In the genomic region with DNA sequence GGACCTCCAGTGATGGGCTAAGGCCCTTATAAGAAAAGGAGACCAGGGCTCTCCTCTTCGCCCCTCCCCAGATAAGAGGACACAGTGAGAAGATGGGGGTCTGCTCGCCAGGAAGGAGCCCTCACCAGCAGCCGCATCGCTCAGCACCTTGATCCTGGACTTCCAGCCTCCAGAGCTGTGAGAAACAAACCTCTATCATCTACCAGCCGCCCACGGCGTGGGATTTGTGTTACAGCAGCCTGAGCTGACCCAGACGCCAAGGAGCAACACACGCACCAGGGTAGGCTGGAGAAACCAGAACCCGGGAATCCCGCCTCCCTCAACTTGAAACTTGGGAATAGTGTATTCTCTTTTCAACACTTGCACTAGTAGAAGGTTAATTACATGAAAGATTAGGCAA, we compare ENCODE assay signal across 27 cellular contexts. TPM values are rescaled to one million over a fixed set of nuclear protein-coding genes. Genes with fewer than 3 reads are reported as not detected.
DNase-seq lines count a peak whose midpoint lies in the region; ATAC-seq and TF ChIP-seq lines count a peak whose summit lies in the region.
"Had no signal": no experiment of that assay in that cellular context is flagged by ENCODE, and none has a peak within 500 bp of the region (broad histone marks: within the 10 kb centered on the region; RNA-seq: fewer than 3 reads in every experiment).

No MANE protein-coding gene starts in this region.

- no peaks in the 10 kb centered on the region for H3K36me3 ChIP-seq in WERI-Rb-1
- no peaks in the 10 kb centered on the region for H3K36me3 ChIP-seq in tibial artery

- no peak for TF ChIP-seq CTCF in WERI-Rb-1 (IDR thresholded peaks at IDR 0.05; ENCODE audit: low read depth, low read length)
- no peak for TF ChIP-seq CTCF in tibial artery (IDR thresholded peaks at IDR 0.05)

- H3K4me3 ChIP-seq in WERI-Rb-1 (ENCODE audit: low read depth, low read length) (no peak overlapping the region), tibial artery (no peak overlapping the region)

- no peak for ATAC-seq in HG02840 (IDR thresholded peaks at IDR 0.05; ENCODE audit: low FRiP score, unreplicated experiment)
- ATAC-seq in GM21619 (IDR thresholded peaks at IDR 0.05; ENCODE audit: unreplicated experiment), result no peak

- H3K4me1 ChIP-seq in tibial artery, result peaks cover 0 to 2% (median 0%) of the 10 kb centered on the region in 4 donors

- DNase-seq in NCI-H82 (lab: John Stamatoyannopoulos, UW) (peak; percentile 24), NCI-H82 treated with DMSO at 0.1 percent for 48 hours (lab: John Stamatoyannopoulos, UW; ENCODE audit: unreplicated experiment) (no peak), WERI-Rb-1 (peak; percentile 53), mesenteric fat pad (ENCODE audit: low spot score) (peak; percentile 73), tibial artery (peak; percentile 16 to 47), activated T-cell treated with anti-CD3 and anti-CD28 coated beads for 4 hours (no peak)
- DNase-seq: DMS53, GOT3, HCEC 1CT, Kasumi-1, MV-4-11, NCI-H1105, NCI-H1436 treated with DMSO at 0.1 percent for 48 hours, NCI-H187 treated with DMSO at 0.1 percent for 48 hours, NCI-H2107, NCI-H446, NCI-H524 treated with DMSO at 0.1 percent for 48 hours, SHP77 treated with DMSO at 0.1 percent for 48 hours had no signal

- H3K9me3 ChIP-seq in WERI-Rb-1 (ENCODE audit: severe bottlenecking) (no peaks in the 10 kb centered on the region), tibial artery (no peaks in the 10 kb centered on the region)

- H3K27ac ChIP-seq in WERI-Rb-1 (peak overlapping the region; percentile 16; the same call in 1 of the 2 replicates), tibial artery (no peak overlapping the region)
- H3K27ac ChIP-seq: 22Rv1, RWPE1 had no signal

- H3K27me3 ChIP-seq in WERI-Rb-1 (ENCODE audit: insufficient read depth, low read depth, severe bottlenecking), result no peaks in the 10 kb centered on the region
- H3K27me3 ChIP-seq in tibial artery, result peaks cover 0 to 57% of the 10 kb centered on the region in 2 donors

- intact Hi-C loops in tibial artery (cut with DNase I; ENCODE audit: low total_unique reads), result no loop called here

RNA-seq across cellular contexts. Expression of a gene that starts 4.2 kb away (rescaled TPM):
- not detected for total RNA-seq in mesenteric fat pad
- total RNA-seq: B cell, G401 had no signal

RNA-seq across cellular contexts. Expression of a gene that starts 8.9 kb away (rescaled TPM):
- not detected for total RNA-seq in mesenteric fat pad
- total RNA-seq: Daoy, G401, HT-29, M059J had no signal

RNA-seq across cellular contexts. Expression of a gene that starts 27.6 kb away (rescaled TPM):
- not detected for total RNA-seq in mesenteric fat pad
- total RNA-seq: B cell, Daoy, G401, HT-29, M059J had no signal

RNA-seq across cellular contexts. Expression of a gene that starts 32.1 kb away (rescaled TPM):
- total RNA-seq in mesenteric fat pad, result not detected
- total RNA-seq: B cell, G401, M059J had no signal

RNA-seq across cellular contexts. Expression of a gene that starts 38.5 kb away (rescaled TPM):
- not detected for total RNA-seq in mesenteric fat pad
- total RNA-seq: B cell, Daoy, M059J had no signal

Comparison
In these comparisons a context has a peak if more than half of its experiments do, and no peak if none do; other contexts are left out.
1. DNase-seq: peak in NCI-H82 (single experiment), WERI-Rb-1 (single experiment), mesenteric fat pad (single experiment) and tibial artery (2 of 2); none in NCI-H82 treated with DMSO at 0.1 percent for 48 hours (single experiment) and activated T-cell treated with anti-CD3 and anti-CD28 coated beads for 4 hours (single experiment).